ENCODE assay signal across 8 cellular contexts in genomic region chr12:51820721-51821422, GRCh38. TPM values are rescaled to one million over a fixed set of nuclear protein-coding genes. Genes with fewer than 3 reads are reported as not detected.
A peak's percentile ranks its signal among the peaks of the same experiment; 100 is the strongest.
DNase-seq lines count a peak whose midpoint lies in the region; ATAC-seq, FAIRE-seq and TF ChIP-seq lines count a peak whose summit lies in the region.

No MANE protein-coding gene starts in this region.

- H3K36me3 ChIP-seq in KOPT-K1 (ENCODE audit: insufficient read depth, low read length): no peaks in the 10 kb centered on the region
- no peaks in the 10 kb centered on the region for H3K36me3 ChIP-seq in small intestine (ENCODE audit: control insufficient read depth in 2 of 2, insufficient read depth in 2 of 2, low read length in 2 of 2)

- ATAC-seq in right cardiac atrium: peak; percentile 60 to 81
- ATAC-seq in HG02870 (IDR thresholded peaks at IDR 0.05; ENCODE audit: unreplicated experiment): no peak
- no peak for ATAC-seq in HG03469 (IDR thresholded peaks at IDR 0.05; ENCODE audit: unreplicated experiment)

- no peak for FAIRE-seq in small intestine (lab: Jason Lieb, UNC)

- H3K4me3 ChIP-seq in right cardiac atrium (ENCODE audit: low read length) (peak overlapping the region; percentile 22), small intestine (ENCODE audit: low read depth in 1 of 2, low read length in 2 of 2) (peak overlapping the region; percentile 41 to 45)

- H3K9me3 ChIP-seq in KOPT-K1 (ENCODE audit: insufficient read depth, low read length, poor library complexity, severe bottlenecking): no peaks in the 10 kb centered on the region
- H3K9me3 ChIP-seq in right cardiac atrium (ENCODE audit: control insufficient read depth, low read length): no peaks in the 10 kb centered on the region
- no peaks in the 10 kb centered on the region for H3K9me3 ChIP-seq in small intestine (ENCODE audit: control insufficient read depth, low read depth)

- intact Hi-C loops in right cardiac atrium (cut with DNase I): loop anchor here in 2 of 4 donors (5.0 to 10.0 kb wide), 3 partner anchors 51 to 396 kb away; partner anchors contain the start of gene SLC4A8 (in 1 of the 2)

- DNase-seq in RPMI8226 (peak; percentile 49), right cardiac atrium (peak; percentile 66 to 90 (median 87)), small intestine (peak; percentile 27)
- peak; percentile 83 for DNase-seq in activated naive CD4-positive, alpha-beta T cell treated with Interleukin-2 at 50 U/mL for 16 hours

- H3K27ac ChIP-seq in C4-2B (peak overlapping the region; percentile 79), KOPT-K1 (ENCODE audit: low read depth, low read length, poor library complexity, severe bottlenecking) (peak overlapping the region; percentile 92), right cardiac atrium (ENCODE audit: low read length) (no peak overlapping the region), small intestine (ENCODE audit: low read depth in 1 of 2, low read length in 1 of 2) (peak overlapping the region; percentile 22 to 70)

- WGBS in right cardiac atrium: 18% methylated on average over 94 of the region's 94 CpGs
- 27 to 61% (median 30%) methylated on average over 37 to 94 of the region's 94 CpGs for WGBS in small intestine, 3 donors

- H3K27me3 ChIP-seq in right cardiac atrium (ENCODE audit: control insufficient read depth, insufficient read depth) (no peaks in the 10 kb centered on the region), small intestine (ENCODE audit: control insufficient read depth in 2 of 2, insufficient read depth in 2 of 2, low read length in 2 of 2) (no peaks in the 10 kb centered on the region)

- TF ChIP-seq CTCF in C4-2B (conservative IDR thresholded peaks at IDR 0.05): peak; percentile 60

- H3K4me1 ChIP-seq in right cardiac atrium (ENCODE audit: control insufficient read depth, insufficient read depth, low read length) (no peaks in the 10 kb centered on the region), small intestine (ENCODE audit: control insufficient read depth in 2 of 2, insufficient read depth in 1 of 2, low read depth in 1 of 2, low read length in 1 of 2) (no peaks in the 10 kb centered on the region)

RNA-seq across cellular contexts. Expression of gene FIGNL2, which starts 27.6 kb away (rescaled TPM):
- under 1 TPM; 0.25 to 0.39 (median 0.28) TPM for total RNA-seq in right cardiac atrium
- polyA plus RNA-seq in right cardiac atrium: 0.18 TPM
- polyA plus RNA-seq in small intestine: under 1 TPM in 1 of 3 donors, not detected in 2; 0.39 TPM

Comparison
In these comparisons a context has a peak if more than half of its experiments do, and no peak if none do; other contexts are left out.
1. DNase-seq: peak in every context shown above with its lines; median percentile 87 in right cardiac atrium; 83 in activated naive CD4-positive, alpha-beta T cell treated with Interleukin-2 at 50 U/mL for 16 hours; 49 in RPMI8226; 27 in small intestine.
2. ATAC-seq: peak in right cardiac atrium (2 of 2); none in HG02870 (single experiment) and HG03469 (single experiment).